In the genomic region with DNA sequence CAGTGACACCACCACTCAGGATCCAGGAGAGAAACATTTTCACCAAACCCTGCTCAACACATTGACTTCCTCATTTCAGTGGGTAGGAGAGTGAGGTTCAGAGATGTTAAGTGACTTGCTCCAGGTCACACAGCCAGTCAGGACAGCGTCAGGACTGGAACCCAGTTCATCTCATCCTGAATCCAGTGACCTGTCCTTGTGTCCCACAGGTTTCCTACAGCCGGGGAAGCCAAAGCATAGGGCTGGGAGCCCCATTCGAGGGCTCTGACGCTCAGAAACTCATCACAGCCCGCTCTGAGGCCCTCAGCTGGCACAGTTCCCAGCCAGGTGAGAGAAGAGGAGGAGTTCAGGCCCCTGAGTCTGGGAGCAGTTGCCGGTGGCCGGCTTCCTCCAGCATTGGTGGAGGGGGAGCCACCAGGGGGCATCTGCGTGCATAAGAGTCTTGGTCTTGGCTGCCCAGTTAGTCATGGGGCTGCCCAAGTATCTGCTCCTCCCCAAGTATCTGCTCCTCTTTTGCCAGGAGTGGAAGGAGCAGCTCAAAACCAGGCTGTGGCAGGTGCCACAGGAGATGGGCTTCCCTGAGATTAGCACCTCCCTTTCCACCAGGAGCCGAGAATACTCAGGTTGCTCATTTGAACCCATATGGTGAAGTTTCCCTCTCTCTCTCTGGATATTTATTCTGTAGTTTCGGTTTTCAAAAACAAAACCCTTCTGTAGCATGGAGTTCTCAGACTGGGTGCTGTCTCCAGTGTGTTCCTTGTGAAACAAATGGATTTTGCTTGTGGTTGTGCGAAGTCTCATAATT, we compare ENCODE assay signal across 10 cellular contexts. TPM values are rescaled to one million over a fixed set of nuclear protein-coding genes. Genes with fewer than 3 reads are reported as not detected.
DNase-seq lines count a peak whose midpoint lies in the region; ATAC-seq and TF ChIP-seq lines count a peak whose summit lies in the region.
"Had no signal": no experiment of that assay in that cellular context is flagged by ENCODE, and none has a peak within 500 bp of the region (broad histone marks: within the 10 kb centered on the region; RNA-seq: fewer than 3 reads in every experiment).

No MANE protein-coding gene starts in this region.

- POLR2A ChIA-PET in Panc1 (lab: Charles Lee): no interaction called here

- no peaks in the 10 kb centered on the region for H3K9me3 ChIP-seq in Panc1 (ENCODE audit: control insufficient read depth, insufficient read depth, low read depth, low read length)
- H3K9me3 ChIP-seq: BLaER1 treated with 17β-estradiol and CSF1 and Interleukin-3, amounts not matched to agents 10 nM and 100 nM had no signal

- H3K9me3 Mint-ChIP-seq in HFFc6: no peaks in the 10 kb centered on the region

- peaks cover 13% of the 10 kb centered on the region for H3K27me3 Mint-ChIP-seq in HFFc6 (ENCODE audit: insufficient read depth)

- no peak overlapping the region for H3K27ac ChIP-seq in Panc1 (ENCODE audit: low read length)
- H3K27ac ChIP-seq: BLaER1 treated with 17β-estradiol and CSF1 and Interleukin-3, amounts not matched to agents 10 nM and 100 nM; VCaP had no signal

- TF ChIP-seq CTCF in HFFc6 (IDR thresholded peaks at IDR 0.05) (peak; percentile 77), Panc1 (IDR thresholded peaks at IDR 0.05) (peak; percentile 74)

- peaks cover 3% of the 10 kb centered on the region; the same call in 1 of the 2 replicates for H3K4me1 ChIP-seq in Panc1 (ENCODE audit: control insufficient read depth, insufficient read depth, low read length)

- H3K4me3 ChIP-seq in Panc1 (ENCODE audit: low read depth in 2 of 2, low read length in 2 of 2): no peak overlapping the region
- H3K4me3 ChIP-seq: BLaER1 treated with 17β-estradiol and CSF1 and Interleukin-3, amounts not matched to agents 10 nM and 100 nM had no signal

- ATAC-seq in Panc1 (peak; percentile 77), HG02610 (IDR thresholded peaks at IDR 0.05; ENCODE audit: unreplicated experiment) (no peak), GM19351 (IDR thresholded peaks at IDR 0.05; ENCODE audit: unreplicated experiment) (no peak)

- H3K36me3 ChIP-seq in Panc1 (ENCODE audit: control insufficient read depth, insufficient read depth, low read length): no peaks in the 10 kb centered on the region
- H3K36me3 ChIP-seq: BLaER1 treated with 17β-estradiol and CSF1 and Interleukin-3, amounts not matched to agents 10 nM and 100 nM had no signal

- no peaks in the 10 kb centered on the region for H3K36me3 Mint-ChIP-seq in HFFc6 (ENCODE audit: low read depth)

- no peaks in the 10 kb centered on the region for H3K27me3 ChIP-seq in Panc1 (ENCODE audit: control insufficient read depth, insufficient read depth, low read length)
- H3K27me3 ChIP-seq: BLaER1 treated with 17β-estradiol and CSF1 and Interleukin-3, amounts not matched to agents 10 nM and 100 nM had no signal

- CTCF ChIA-PET in Panc1 (lab: Charles Lee): no interaction called here

- intact Hi-C loops in Panc1 (cut with micrococcal nuclease; ENCODE audit: unreplicated experiment): loop anchor here (10.0 kb wide), 1 partner anchor 69 kb away; no protein-coding TSS in a partner anchor

- in situ Hi-C loops in Panc1 (cut with HindIII; ENCODE audit: low pct_unique_long_range_greater_than_20kb, low sequenced_read_pairs): no loop called here

- H3K4me3 Mint-ChIP-seq in HFFc6: no peak overlapping the region

- H3K27ac Mint-ChIP-seq in HFFc6: no peak overlapping the region

- DNase-seq in NCI-H1092 treated with DMSO at 0.1 percent for 48 hours (lab: John Stamatoyannopoulos, UW) (peak; percentile 3), NCI-H1092 (lab: John Stamatoyannopoulos, UW) (no peak), HFFc6 (peak; percentile 28), Panc1 (ENCODE audit: low read depth, low spot score) (no peak), dermis blood vessel endothelial cell (peak; percentile 65), medulla oblongata (ENCODE audit: extremely low spot score) (peak; percentile 41)

- peaks cover 6% of the 10 kb centered on the region for H3K4me1 Mint-ChIP-seq in HFFc6 (ENCODE audit: low read depth)

- BruUV-seq in Panc1 (replicated peaks; lab: Mats Ljungman, UMichigan): no TSS peak

RNA-seq across cellular contexts. Expression of a gene that starts 56.0 kb away (rescaled TPM):
- not detected for total RNA-seq in HFFc6 (2021; fragmentation: NEBNext Ultra II Directional; extraction: Animal tissue kit (Norgen Biotek cat#: 25700))
- total RNA-seq in Panc1 (2021; ENCODE audit: unreplicated experiment): not detected
- not detected for polyA plus RNA-seq in Panc1 (2012; ENCODE audit: insufficient read length)
- total RNA-seq in dermis blood vessel endothelial cell: not detected in 2 replicates

Comparison
In these comparisons a context has a peak if more than half of its experiments do, and no peak if none do; other contexts are left out.
1. DNase-seq: peak in NCI-H1092 treated with DMSO at 0.1 percent for 48 hours (single experiment), HFFc6 (single experiment), dermis blood vessel endothelial cell (single experiment) and medulla oblongata (single experiment); none in NCI-H1092 (single experiment) and Panc1 (single experiment).